Comparison of ENCODE assay signal across 26 cellular contexts in genomic region chr5:130227699-130228098, GRCh38.
"Had no signal": no experiment of that assay in that cellular context is flagged by ENCODE, and none has a peak within 500 bp of the region (broad histone marks: within the 10 kb centered on the region; RNA-seq: fewer than 3 reads in every experiment).

No MANE protein-coding gene starts in this region.

- H3K4me3 ChIP-seq: colonic mucosa, mucosa of descending colon, psoas muscle, suprapubic skin, transverse colon, vagina had no signal

- DNase-seq: activated CD4-positive, alpha-beta T cell treated with anti-CD3 and anti-CD28 coated beads, Interleukin-2, amount 10 ng/mL, durations not matched to agents 7 days and 5 days; activated CD8-positive, alpha-beta T cell treated with anti-CD3 and anti-CD28 coated beads, Interleukin-2, amount 10 ng/mL, durations not matched to agents 7 days and 5 days; activated naive CD4-positive, alpha-beta T cell treated with Interleukin-2 at 50 U/mL for 16 hours; activated naive CD8-positive, alpha-beta T cell treated with anti-CD3 and anti-CD28 coated beads, Interleukin-2, amount 10 ng/mL, durations not matched to agents 7 days and 5 days; activated T-cell treated with anti-CD3 and anti-CD28 coated beads, Interleukin-2, amount 50 U/mL, for 24 hours; central memory CD4-positive, alpha-beta T cell; colonic mucosa; endodermal cell; foreskin keratinocyte; glutamatergic neuron; hypothalamus; immature natural killer cell; kidney glomerular epithelial cell; left ventricle myocardium superior; mucosa of descending colon; naive B cell; psoas muscle; right cardiac atrium; stimulated activated CD4-positive, alpha-beta T cell treated with anti-CD3 and anti-CD28 coated beads, Interleukin-15, amount 100 ng/mL, for 24 hours; stimulated activated CD4-positive, alpha-beta T cell treated with anti-CD3 and anti-CD28 coated beads, Interleukin-2, amount 100 ng/mL, for 48 hours; stimulated activated naive CD8-positive, alpha-beta T cell treated with anti-CD3 and anti-CD28 coated beads, Interleukin-15, amount 100 ng/mL, for 72 hours; T-helper 9 cell; transverse colon had no signal

- H3K27ac ChIP-seq: colonic mucosa, epithelial cell of prostate, foreskin keratinocyte, psoas muscle, suprapubic skin, transverse colon, vagina had no signal

- ATAC-seq: activated CD8-positive, alpha-beta T cell treated with anti-CD3 and anti-CD28 coated beads, Interleukin-2, amount 10 ng/mL, durations not matched to agents 7 days and 5 days; foreskin keratinocyte; left ventricle myocardium superior; mucosa of descending colon; psoas muscle; right cardiac atrium; stimulated activated naive CD8-positive, alpha-beta T cell treated with anti-CD3 and anti-CD28 coated beads, Interleukin-15, amount 100 ng/mL, for 72 hours had no signal
